Comparison of ENCODE assay signal across 1 cellular context in genomic region chr18:23452728-23453656, GRCh38.
TF ChIP-seq lines count a peak whose summit lies in the region.

RIOK3 (plus strand) TSS chr18:23453287; CDS start chr18:23453440, 153 bp downstream.

TF ChIP-seq in HepG2, 621 proteins besides CTCF, POLR2A, EP300 and RAD21 (continued from another document and continues in another):
- TF ChIP-seq HMGXB3 (CRISPR knock-in tag; IDR thresholded peaks at IDR 0.05; ENCODE audit: borderline replicate concordance) (no peak), ZNF530 (CRISPR knock-in tag; IDR thresholded peaks at IDR 0.05; ENCODE audit: low read depth) (no peak), NFKBIZ (CRISPR knock-in tag; IDR thresholded peaks at IDR 0.05) (no peak), ZSCAN31 (CRISPR knock-in tag; IDR thresholded peaks at IDR 0.05; ENCODE audit: low read depth) (0 out of 2 replicates have a peak, but pooled peaks have one; percentile 54), SMAD1 (CRISPR knock-in tag; IDR thresholded peaks at IDR 0.05; ENCODE audit: borderline replicate concordance, low read depth) (no peak), ISL2 (CRISPR knock-in tag; IDR thresholded peaks at IDR 0.05) (no peak), SIN3A (IDR thresholded peaks at IDR 0.05; ENCODE audit: borderline replicate concordance, low read depth, low read length) (peak; percentile 87; the same call in 1 of the 2 replicates), GATA4 (IDR thresholded peaks at IDR 0.05; ENCODE audit: borderline replicate concordance, low read depth) (no peak), TEAD2 (CRISPR knock-in tag; IDR thresholded peaks at IDR 0.05) (no peak), FOXK2 (IDR thresholded peaks at IDR 0.05) (no peak), ATF1 (CRISPR knock-in tag; IDR thresholded peaks at IDR 0.05) (no peak), HIC2 (CRISPR knock-in tag; IDR thresholded peaks at IDR 0.05; ENCODE audit: low read depth) (peak; percentile 82; the same call in 1 of the 2 replicates), ZNF180 (CRISPR knock-in tag; IDR thresholded peaks at IDR 0.05; ENCODE audit: borderline replicate concordance, low read depth) (no peak), KLF6 (CRISPR knock-in tag; IDR thresholded peaks at IDR 0.05) (peak; percentile 86; the same call in 1 of the 2 replicates), KLF12 (CRISPR knock-in tag; IDR thresholded peaks at IDR 0.05; ENCODE audit: borderline replicate concordance) (peak; percentile 60; the same call in 1 of the 2 replicates), PLSCR1 (CRISPR knock-in tag; IDR thresholded peaks at IDR 0.05; ENCODE audit: borderline replicate concordance) (no peak), THAP11 (CRISPR knock-in tag; IDR thresholded peaks at IDR 0.05) (peak; percentile 83), YY1 (IDR thresholded peaks at IDR 0.05; ENCODE audit: insufficient read depth, insufficient replicate concordance, low read depth, low read length) (peak; percentile 86), ELF1 (CRISPR knock-in tag; IDR thresholded peaks at IDR 0.05) (peak; percentile 92), ATF2 (CRISPR knock-in tag; IDR thresholded peaks at IDR 0.05) (0 out of 2 replicates have a peak, but pooled peaks have one; percentile 24), ZFX (CRISPR knock-in tag; IDR thresholded peaks at IDR 0.05; ENCODE audit: low read depth) (peak; percentile 71), SOX6 (IDR thresholded peaks at IDR 0.05) (no peak), SOX6 (CRISPR knock-in tag; IDR thresholded peaks at IDR 0.05) (peak; percentile 69), FOXC1 (CRISPR knock-in tag; IDR thresholded peaks at IDR 0.05; ENCODE audit: borderline replicate concordance) (peak; percentile 45; the same call in 1 of the 2 replicates), ZNF563 (CRISPR knock-in tag; IDR thresholded peaks at IDR 0.05) (no peak), ZFP90 (CRISPR knock-in tag; IDR thresholded peaks at IDR 0.05; ENCODE audit: borderline replicate concordance) (peak; percentile 71), ZNF235 (CRISPR knock-in tag; IDR thresholded peaks at IDR 0.05; ENCODE audit: borderline replicate concordance) (peak; percentile 76; the same call in 1 of the 2 replicates), ZBTB25 (CRISPR knock-in tag; IDR thresholded peaks at IDR 0.05) (0 out of 2 replicates have a peak, but pooled peaks have one; percentile 20), FUBP1 (CRISPR knock-in tag; IDR thresholded peaks at IDR 0.05; ENCODE audit: borderline replicate concordance) (no peak), CHD2 (IDR thresholded peaks at IDR 0.05; ENCODE audit: low read depth, low read length) (no peak), EED (CRISPR knock-in tag; IDR thresholded peaks at IDR 0.05) (no peak), MED13 (CRISPR knock-in tag; IDR thresholded peaks at IDR 0.05) (no peak), KAT2B (IDR thresholded peaks at IDR 0.05; ENCODE audit: borderline replicate concordance, low read depth, low read length) (no peak), HOXA7 (CRISPR knock-in tag; IDR thresholded peaks at IDR 0.05) (no peak), EHMT2 (IDR thresholded peaks at IDR 0.05; ENCODE audit: borderline replicate concordance, low read depth, low read length) (no peak), MAX (IDR thresholded peaks at IDR 0.05) (peak; percentile 81), KAT7 (CRISPR knock-in tag; IDR thresholded peaks at IDR 0.05; ENCODE audit: borderline replicate concordance) (peak; percentile 80; the same call in 1 of the 2 replicates), HMGA1 (CRISPR knock-in tag; conservative IDR thresholded peaks at IDR 0.05) (no peak), ZSCAN5A (CRISPR knock-in tag; IDR thresholded peaks at IDR 0.05; ENCODE audit: borderline replicate concordance) (no peak), TCF7L2 (IDR thresholded peaks at IDR 0.05; ENCODE audit: low read depth, low read length) (no peak), THAP9 (CRISPR knock-in tag; IDR thresholded peaks at IDR 0.05; ENCODE audit: borderline replicate concordance) (peak; percentile 63; the same call in 1 of the 2 replicates)
